14 cellular contexts compared by ENCODE assay signal in genomic region chr3:73745429-73746247, GRCh38.
DNase-seq lines count a peak whose midpoint lies in the region; ATAC-seq and TF ChIP-seq lines count a peak whose summit lies in the region.
"Had no signal": no experiment of that assay in that cellular context is flagged by ENCODE, and none has a peak within 500 bp of the region (broad histone marks: within the 10 kb centered on the region; RNA-seq: fewer than 3 reads in every experiment).

No MANE protein-coding gene starts in this region.

- DNase-seq in AG10803 (ENCODE audit: low read depth): peak; percentile 18
- peak; percentile 93 for DNase-seq in NCI-H1048 (lab: John Stamatoyannopoulos, UW)
- DNase-seq in NCI-H345 (lab: John Stamatoyannopoulos, UW): peak; percentile 85
- DNase-seq in fibroblast of mammary gland (ENCODE audit: low read depth): peak; percentile 23
- no peak for DNase-seq in DMS53 (lab: John Stamatoyannopoulos, UW)
- no peak for DNase-seq in SW480 (ENCODE audit: low spot score)
- DNase-seq in SW 1271 (lab: John Stamatoyannopoulos, UW): no peak
- DNase-seq: brain microvascular endothelial cell, H7, kidney, MM.1S had no signal

- no peak for TF ChIP-seq CTCF in AG10803 (conservative IDR thresholded peaks at IDR 0.05; ENCODE audit: low read length)
- TF ChIP-seq CTCF in fibroblast of mammary gland (conservative IDR thresholded peaks at IDR 0.05; ENCODE audit: control insufficient read depth, insufficient read depth, low read depth, low read length): no peak

- no peak overlapping the region for H3K4me3 ChIP-seq in AG10803 (ENCODE audit: low read length)
- H3K4me3 ChIP-seq in fibroblast of mammary gland (ENCODE audit: control insufficient read depth, low read depth, low read length): no peak overlapping the region
- H3K4me3 ChIP-seq: psoas muscle had no signal

- no peak for ATAC-seq in HG03439 (IDR thresholded peaks at IDR 0.05; ENCODE audit: unreplicated experiment)
- ATAC-seq: activated naive CD4-positive, alpha-beta T cell treated with anti-CD3 and anti-CD28 coated beads, Interleukin-2, amount 50 U/mL, for 72 hours; psoas muscle had no signal

Comparison
In these comparisons a context has a peak if more than half of its experiments do, and no peak if none do; other contexts are left out.
1. DNase-seq: peak in AG10803 (single experiment), NCI-H1048 (single experiment), NCI-H345 (single experiment) and fibroblast of mammary gland (single experiment); none in DMS53 (single experiment), SW480 (single experiment) and SW 1271 (0 of 2).